Comparison of ENCODE assay signal across 9 cellular contexts in genomic region chr13:98581971-98582702, GRCh38. TPM values are rescaled to one million over a fixed set of nuclear protein-coding genes. Genes with fewer than 3 reads are reported as not detected.
DNase-seq lines count a peak whose midpoint lies in the region; ATAC-seq, FAIRE-seq and TF ChIP-seq lines count a peak whose summit lies in the region.
"Had no signal": no experiment of that assay in that cellular context is flagged by ENCODE, and none has a peak within 500 bp of the region (broad histone marks: within the 10 kb centered on the region; RNA-seq: fewer than 3 reads in every experiment).

No MANE protein-coding gene starts in this region.

- no peaks in the 10 kb centered on the region for H3K27me3 Mint-ChIP-seq in T-cell

- H3K4me3 ChIP-seq in ACC112 (ENCODE audit: low read depth, low read length) (no peak overlapping the region), kidney epithelial cell (ENCODE audit: low read depth, low read length) (no peak overlapping the region)

- TF ChIP-seq POLR2A in H54 (IDR thresholded peaks at IDR 0.05; ENCODE audit: low read depth, low read length), result no peak

- no peak for ATAC-seq in T-cell (replicated peaks in 1 of 4)
- no peak for ATAC-seq in HG03025 (IDR thresholded peaks at IDR 0.05; ENCODE audit: low FRiP score, unreplicated experiment)

- DNase-seq in H54 (ENCODE audit: insufficient read length, low spot score) (peak; percentile 77), T-cell (no peak), kidney epithelial cell (ENCODE audit: low read depth) (peak; percentile 51), GM13977 (ENCODE audit: low spot score) (no peak), D721Med (ENCODE audit: insufficient read length, low spot score) (no peak), pons (ENCODE audit: low spot score) (no peak)
- DNase-seq: WERI-Rb-1 had no signal

- TF ChIP-seq CTCF in kidney epithelial cell (IDR thresholded peaks at IDR 0.05; ENCODE audit: insufficient read depth, low read length, poor library complexity, severe bottlenecking) (no peak), GM13977 (IDR thresholded peaks at IDR 0.05; ENCODE audit: extremely low read depth, insufficient read depth, missing control alignments) (no peak), D721Med (IDR thresholded peaks at IDR 0.05; ENCODE audit: insufficient read depth, missing control alignments) (no peak)

- H3K27me3 ChIP-seq in ACC112 (ENCODE audit: insufficient read depth, low read length), result no peaks in the 10 kb centered on the region
- H3K27me3 ChIP-seq in kidney epithelial cell (ENCODE audit: control insufficient read depth, insufficient read depth, low read length), result no peaks in the 10 kb centered on the region

- H3K27ac ChIP-seq in ACC112 (ENCODE audit: low read depth, low read length), result peak overlapping the region; percentile 38; the same call in 1 of the 2 replicates
- H3K27ac ChIP-seq: WERI-Rb-1 had no signal

- peaks cover 2 to 13% (median 8%) of the 10 kb centered on the region in 3 donors for H3K4me1 Mint-ChIP-seq in T-cell

- no peaks in the 10 kb centered on the region for H3K9me3 Mint-ChIP-seq in T-cell

- no peak overlapping the region for H3K4me3 Mint-ChIP-seq in T-cell

- H3K36me3 ChIP-seq in ACC112 (ENCODE audit: insufficient read depth, low read length) (no peaks in the 10 kb centered on the region), kidney epithelial cell (ENCODE audit: control insufficient read depth, insufficient read depth, low read length) (no peaks in the 10 kb centered on the region)
- H3K36me3 ChIP-seq: WERI-Rb-1 had no signal

- POLR2A ChIA-PET in T-cell (lab: Charles Lee), result interaction anchor here in 1 of 2 donors (0.5 kb wide), 1 partner anchor 426 kb away, joined by 9 read pairs; no protein-coding TSS in a partner anchor

- no peak overlapping the region for H2AFZ ChIP-seq in ACC112 (ENCODE audit: low read length, unreplicated experiment)

- CTCF ChIA-PET in T-cell (lab: Charles Lee), result interaction anchor here in 1 of 2 donors (1.6 kb wide), 1 partner anchor 71 kb away, joined by 5 read pairs; no protein-coding TSS in a partner anchor

- peak overlapping the region; percentile 23 to 54 for H3K27ac Mint-ChIP-seq in T-cell

- peaks cover 31% of the 10 kb centered on the region for H3K4me1 ChIP-seq in ACC112 (ENCODE audit: control insufficient read depth, insufficient read depth, low read length, unreplicated experiment)

- H3K36me3 Mint-ChIP-seq in T-cell, result no peaks in the 10 kb centered on the region

- no peaks in the 10 kb centered on the region for H3K79me2 ChIP-seq in ACC112 (ENCODE audit: control insufficient read depth, insufficient read depth, low read length, unreplicated experiment)

- FAIRE-seq in H54 (lab: Jason Lieb, UNC) (peak; percentile 90), D721Med (lab: Jason Lieb, UNC) (no peak)

- in situ Hi-C loops in GM13977 (cut with MboI; ENCODE audit: low pct_unique_long_range_greater_than_20kb, low sequenced_read_pairs, unreplicated experiment), result no loop called here

RNA-seq across cellular contexts. Expression of gene STK24, which starts 5.2 kb away (rescaled TPM):
- 100 to 1,000 TPM in 4 of 5 donors, 10 to 100 TPM in 1; 92.1 to 143 (median 113) TPM for total RNA-seq in T-cell
- 177 and 190 TPM in 2 replicates for total RNA-seq in kidney epithelial cell

Comparison
In these comparisons a context has a peak if more than half of its experiments do, and no peak if none do; other contexts are left out.
1. DNase-seq: peak in H54 (single experiment) and kidney epithelial cell (single experiment); none in T-cell (0 of 34), GM13977 (single experiment), D721Med (single experiment) and pons (single experiment).